Comparison of ENCODE assay signal across 23 cellular contexts in genomic region chr7:106561657-106562411, GRCh38.
A peak's percentile ranks its signal among the peaks of the same experiment; 100 is the strongest.
DNase-seq lines count a peak whose midpoint lies in the region; ATAC-seq, FAIRE-seq and TF ChIP-seq lines count a peak whose summit lies in the region.
"Had no signal": no experiment of that assay in that cellular context is flagged by ENCODE, and none has a peak within 500 bp of the region (broad histone marks: within the 10 kb centered on the region; RNA-seq: fewer than 3 reads in every experiment).

No MANE protein-coding gene starts in this region.

- H4K20me1 ChIP-seq in GM12878 (ENCODE audit: control insufficient read depth, insufficient read depth): no peaks in the 10 kb centered on the region

- no peak for TF ChIP-seq CTCF in GM12878 (IDR thresholded peaks at IDR 0.05 in 2 of 3, conservative IDR thresholded peaks at IDR 0.05 in 1 of 3; ENCODE audit: control insufficient read depth in 2 of 3, extremely low read depth in 1 of 3, insufficient read depth in 1 of 3, low read depth in 3 of 3, low read length in 3 of 3)

- no peaks in the 10 kb centered on the region; the same call in 2 of the 3 replicates for H3K9me3 ChIP-seq in GM12878 (replicated peaks; ENCODE audit: control insufficient read depth, insufficient read depth, low read length)
- H3K9me3 ChIP-seq: Peyer's patch had no signal

- H3K27me3 ChIP-seq in GM12878 (replicated peaks in 1 of 2; ENCODE audit: control insufficient read depth in 2 of 2, insufficient read depth in 2 of 2, low read length in 1 of 2): no peaks in the 10 kb centered on the region
- H3K27me3 ChIP-seq: Peyer's patch had no signal

- peaks cover 7% of the 10 kb centered on the region for H3K4me1 Mint-ChIP-seq in activated naive CD4-positive, alpha-beta T cell treated with anti-CD3 and anti-CD28 coated beads for 36 hours (ENCODE audit: low read depth)
- H3K4me1 Mint-ChIP-seq in activated naive CD4-positive, alpha-beta T cell treated with anti-CD3 and anti-CD28 coated beads, Interleukin-2, amount 10 ng/mL, durations not matched to agents 7 days and 5 days: no peaks in the 10 kb centered on the region
- H3K4me1 Mint-ChIP-seq: CD8-positive, alpha-beta memory T cell had no signal

- no peaks in the 10 kb centered on the region for H3K79me2 ChIP-seq in GM12878 (ENCODE audit: control insufficient read depth, insufficient read depth, low read length)

- H3K36me3 Mint-ChIP-seq in activated naive CD4-positive, alpha-beta T cell treated with anti-CD3 and anti-CD28 coated beads for 36 hours (ENCODE audit: low read depth): no peaks in the 10 kb centered on the region
- no peaks in the 10 kb centered on the region for H3K36me3 Mint-ChIP-seq in activated naive CD4-positive, alpha-beta T cell treated with anti-CD3 and anti-CD28 coated beads, Interleukin-2, amount 10 ng/mL, durations not matched to agents 7 days and 5 days

- peaks cover 7% of the 10 kb centered on the region; the same call in 1 of the 2 replicates for H3K4me1 ChIP-seq in GM12878 (ENCODE audit: control insufficient read depth, insufficient read depth, low read length)
- H3K4me1 ChIP-seq: Peyer's patch had no signal

- RAD21 ChIA-PET in GM12878 (lab: Charles Lee; ENCODE audit: unreplicated experiment): interaction anchor here (1.0 kb wide), 1 partner anchor 19 kb away, joined by 3 read pairs; no protein-coding TSS in a partner anchor

- no peak overlapping the region for H2AFZ ChIP-seq in GM12878 (ENCODE audit: control insufficient read depth, low read depth, low read length)

- SMC1A ChIA-PET in GM12878 (lab: Charles Lee; ENCODE audit: uncharacterized antibody, unreplicated experiment): interaction anchor here (0.8 kb wide), 1 partner anchor 29 kb away, joined by 3 read pairs; no protein-coding TSS in a partner anchor

- TF ChIP-seq EP300 in GM12878 (IDR thresholded peaks at IDR 0.05; ENCODE audit: borderline replicate concordance in 1 of 2, control insufficient read depth in 1 of 2, low read depth in 2 of 2, low read length in 2 of 2): no peak

- no peak overlapping the region for H3K4me2 ChIP-seq in GM12878 (ENCODE audit: control insufficient read depth, insufficient read depth)

- no TSS peak for BruUV-seq in GM12878 (replicated peaks; lab: Mats Ljungman, UMichigan)

- FAIRE-seq in GM12878 (lab: Jason Lieb, UNC): peak; percentile 27

- no peak overlapping the region for H3K4me3 ChIP-seq in GM12878
- H3K4me3 ChIP-seq: Peyer's patch had no signal

- CTCF ChIA-PET in activated naive CD4-positive, alpha-beta T cell treated with anti-CD3 and anti-CD28 coated beads for 36 hours (lab: Charles Lee): interaction anchor here (0.5 to 1.4 kb wide), 2 partner anchors 19 to 97 kb away, joined by 3 to 4 read pairs; no protein-coding TSS in a partner anchor
- CTCF ChIA-PET in activated naive CD4-positive, alpha-beta T cell treated with anti-CD3 and anti-CD28 coated beads, Interleukin-2, amount 10 ng/mL, durations not matched to agents 7 days and 5 days (lab: Charles Lee): interaction anchor here (0.6 kb wide), 1 partner anchor 139 kb away, joined by 3 read pairs; no protein-coding TSS in a partner anchor
- CTCF ChIA-PET in GM12878 (lab: Yijun Ruan, JAX): no interaction called here

- peak; percentile 21 for DNase-seq in activated naive CD4-positive, alpha-beta T cell treated with anti-CD3 and anti-CD28 coated beads for 36 hours
- no peak for DNase-seq in activated naive CD4-positive, alpha-beta T cell treated with anti-CD3 and anti-CD28 coated beads, Interleukin-2, amount 10 ng/mL, durations not matched to agents 7 days and 5 days
- peak; percentile 42 for DNase-seq in GM12878 (ENCODE audit: low read depth, low spot score)
- DNase-seq in activated effector memory CD4-positive, alpha-beta T cell treated with Interleukin-2 at 50 U/mL for 16 hours: no peak
- DNase-seq in stimulated activated CD4-positive, alpha-beta T cell treated with anti-CD3 and anti-CD28 coated beads, Interleukin-15, amount 100 ng/mL, for 24 hours: no peak
- DNase-seq: ACHN; C1 segment of cervical spinal cord; CD8-positive, alpha-beta memory T cell; DMS53; EL; GOT3; NCI-H1092 treated with DMSO at 0.1 percent for 48 hours; NCI-H146; NCI-H2029 treated with DMSO at 0.1 percent for 48 hours; NCI-H510A; NCI-H748 treated with DMSO at 0.1 percent for 48 hours; NK-92 treated with Interleukin-12 subunit alpha and Interleukin-12 subunit beta, amount 100 ng/mL, for 24 hours; Peyer's patch had no signal

- TF ChIP-seq POLR2A in GM12878 (IDR thresholded peaks at IDR 0.05; ENCODE audit: low read depth, low read length): no peak

- H3K27ac ChIP-seq in GM12878 (ENCODE audit: control insufficient read depth, insufficient read depth): no peak overlapping the region
- H3K27ac ChIP-seq: Peyer's patch had no signal

- POLR2A ChIA-PET in GM12878 (lab: Charles Lee): no interaction called here

- in situ Hi-C loops in GM12878 (cut with MboI): no loop called here

- TF ChIP-seq RAD21 in GM12878 (IDR thresholded peaks at IDR 0.05; ENCODE audit: insufficient read depth, low read depth, low read length): no peak

- no peaks in the 10 kb centered on the region for H3K36me3 ChIP-seq in GM12878 (ENCODE audit: control insufficient read depth in 2 of 2, insufficient read depth in 2 of 2, low read length in 1 of 2)
- H3K36me3 ChIP-seq: Peyer's patch had no signal

- no peak overlapping the region for H3K9ac ChIP-seq in GM12878 (ENCODE audit: control insufficient read depth, insufficient read depth, low read length)

- peaks cover 4% of the 10 kb centered on the region for H3K27me3 Mint-ChIP-seq in activated naive CD4-positive, alpha-beta T cell treated with anti-CD3 and anti-CD28 coated beads for 36 hours (ENCODE audit: low read depth)
- no peaks in the 10 kb centered on the region for H3K27me3 Mint-ChIP-seq in activated naive CD4-positive, alpha-beta T cell treated with anti-CD3 and anti-CD28 coated beads, Interleukin-2, amount 10 ng/mL, durations not matched to agents 7 days and 5 days

- WGBS in GM12878 (ENCODE audit: insufficient coverage, insufficient replicate concordance, low lambda C conversion rate, missing lambda C conversion rate): 50% methylated on average over 4 of the region's 4 CpGs

- no peak overlapping the region for H3K27ac Mint-ChIP-seq in activated naive CD4-positive, alpha-beta T cell treated with anti-CD3 and anti-CD28 coated beads for 36 hours
- H3K27ac Mint-ChIP-seq in activated naive CD4-positive, alpha-beta T cell treated with anti-CD3 and anti-CD28 coated beads, Interleukin-2, amount 10 ng/mL, durations not matched to agents 7 days and 5 days: no peak overlapping the region
- H3K27ac Mint-ChIP-seq: CD8-positive, alpha-beta memory T cell had no signal

- ATAC-seq in GM18870 (IDR thresholded peaks at IDR 0.05; ENCODE audit: unreplicated experiment) (peak; percentile 55), HG02610 (IDR thresholded peaks at IDR 0.05; ENCODE audit: unreplicated experiment) (peak; percentile 80), GM12878 (peak; percentile 94), GM19467 (IDR thresholded peaks at IDR 0.05; ENCODE audit: unreplicated experiment) (no peak)
- ATAC-seq: HCT116, Right ventricle myocardium inferior had no signal

- no peak overlapping the region for H3K4me3 Mint-ChIP-seq in activated naive CD4-positive, alpha-beta T cell treated with anti-CD3 and anti-CD28 coated beads for 36 hours
- H3K4me3 Mint-ChIP-seq in activated naive CD4-positive, alpha-beta T cell treated with anti-CD3 and anti-CD28 coated beads, Interleukin-2, amount 10 ng/mL, durations not matched to agents 7 days and 5 days: no peak overlapping the region
- H3K4me3 Mint-ChIP-seq: CD8-positive, alpha-beta memory T cell had no signal

- intact Hi-C loops in activated naive CD4-positive, alpha-beta T cell treated with anti-CD3 and anti-CD28 coated beads for 36 hours (cut with micrococcal nuclease): loop anchor here (2.0 kb wide), 1 partner anchor 37 kb away; no protein-coding TSS in a partner anchor
- intact Hi-C loops in GM12878 (cut with micrococcal nuclease; ENCODE audit: unreplicated experiment): no loop called here

- peaks cover 3% of the 10 kb centered on the region for H3K9me3 Mint-ChIP-seq in activated naive CD4-positive, alpha-beta T cell treated with anti-CD3 and anti-CD28 coated beads for 36 hours
- H3K9me3 Mint-ChIP-seq in activated naive CD4-positive, alpha-beta T cell treated with anti-CD3 and anti-CD28 coated beads, Interleukin-2, amount 10 ng/mL, durations not matched to agents 7 days and 5 days: peaks cover 2% of the 10 kb centered on the region

TF ChIP-seq in GM12878, 131 proteins besides CTCF, POLR2A, EP300 and RAD21:
- TF ChIP-seq NR2C2 (IDR thresholded peaks at IDR 0.05; ENCODE audit: borderline replicate concordance, control insufficient read depth, insufficient read length, low read depth) (no peak), SPI1 (IDR thresholded peaks at IDR 0.05; ENCODE audit: borderline replicate concordance, insufficient read depth, low read depth, low read length) (peak; percentile 24; the same call in 1 of the 2 replicates), ZBED1 (IDR thresholded peaks at IDR 0.05; ENCODE audit: borderline replicate concordance) (no peak), USF2 (IDR thresholded peaks at IDR 0.05; ENCODE audit: borderline replicate concordance, low read depth, low read length) (no peak), JUND (IDR thresholded peaks at IDR 0.05; ENCODE audit: low read depth, low read length) (no peak), CBFB (IDR thresholded peaks at IDR 0.05; ENCODE audit: low read depth) (0 out of 2 replicates have a peak, but pooled peaks have one; percentile 32), RUNX3 (IDR thresholded peaks at IDR 0.05; ENCODE audit: low read length) (peak; percentile 71), JUNB (IDR thresholded peaks at IDR 0.05) (peak; percentile 75), EED (IDR thresholded peaks at IDR 0.05; ENCODE audit: low read depth) (peak; percentile 74), ETV6 (conservative IDR thresholded peaks at IDR 0.05 in 1 of 2, IDR thresholded peaks at IDR 0.05 in 1 of 2; ENCODE audit: borderline replicate concordance in 1 of 2, low read depth in 1 of 2) (peak in 1 of 2 experiments; percentile 66; a peak in 2 of 4 replicates), NFIC (IDR thresholded peaks at IDR 0.05; ENCODE audit: low read depth, low read length) (peak; percentile 61; the same call in 1 of the 2 replicates), GABPA (IDR thresholded peaks at IDR 0.05; ENCODE audit: low read depth) (0 out of 2 replicates have a peak, but pooled peaks have one; percentile 14)

Comparison
In these comparisons a context has a peak if more than half of its experiments do, and no peak if none do; other contexts are left out.
1. DNase-seq: peak in activated naive CD4-positive, alpha-beta T cell treated with anti-CD3 and anti-CD28 coated beads for 36 hours (single experiment) and GM12878 (single experiment); none in activated naive CD4-positive, alpha-beta T cell treated with anti-CD3 and anti-CD28 coated beads, Interleukin-2, amount 10 ng/mL, durations not matched to agents 7 days and 5 days (single experiment), activated effector memory CD4-positive, alpha-beta T cell treated with Interleukin-2 at 50 U/mL for 16 hours (single experiment) and stimulated activated CD4-positive, alpha-beta T cell treated with anti-CD3 and anti-CD28 coated beads, Interleukin-15, amount 100 ng/mL, for 24 hours (single experiment).